23 cellular contexts compared by ENCODE assay signal in the genomic region with DNA sequence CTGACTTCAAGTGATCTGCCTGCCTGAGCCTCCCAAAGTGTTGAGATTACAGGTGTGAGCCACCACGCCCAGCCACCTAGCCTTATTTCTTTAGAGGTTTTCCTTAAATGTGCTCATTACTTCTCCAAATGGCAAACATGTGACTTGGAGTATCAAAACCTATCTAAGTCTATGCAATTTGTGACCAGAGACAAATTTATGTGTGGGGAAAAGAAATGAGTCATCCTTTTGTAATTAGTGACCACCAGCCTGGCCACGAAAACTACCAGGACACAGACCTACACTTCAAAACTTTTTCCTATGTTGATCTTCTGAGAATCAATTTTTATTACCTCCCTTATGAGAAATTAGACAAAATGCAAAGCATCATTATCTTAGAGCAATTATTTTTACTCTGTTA.
"Had no signal": no experiment of that assay in that cellular context is flagged by ENCODE, and none has a peak within 500 bp of the region (broad histone marks: within the 10 kb centered on the region; RNA-seq: fewer than 3 reads in every experiment).

No MANE protein-coding gene starts in this region.

- H3K9me3 ChIP-seq: esophagus muscularis mucosa, lower lobe of right lung, pancreas, right lobe of liver, thyroid gland had no signal

- FAIRE-seq: endothelial cell of umbilical vein had no signal

- ATAC-seq: left ventricle myocardium superior; lower lobe of right lung; natural killer cell; pancreas; right lobe of liver; stimulated activated naive CD8-positive, alpha-beta T cell treated with anti-CD3 and anti-CD28 coated beads, Interleukin-15, amount 100 ng/mL, for 72 hours had no signal

- H3K36me3 ChIP-seq: esophagus muscularis mucosa, lower lobe of right lung, pancreas, right lobe of liver, thyroid gland had no signal

- H3K27me3 ChIP-seq: esophagus muscularis mucosa, pancreas, right lobe of liver, thyroid gland had no signal

- H3K4me3 ChIP-seq: coronary artery, esophagus muscularis mucosa, lower lobe of right lung, pancreas, right lobe of liver, smooth muscle cell, thyroid gland had no signal

- H3K4me1 ChIP-seq: esophagus muscularis mucosa, lower lobe of right lung, pancreas, right lobe of liver, thyroid gland had no signal

- H3K27ac ChIP-seq: coronary artery, esophagus muscularis mucosa, lower lobe of right lung, pancreas, right lobe of liver, thyroid gland had no signal

- H3K4me2 ChIP-seq: smooth muscle cell had no signal

- DNase-seq: dermis blood vessel endothelial cell; effector memory CD4-positive, alpha-beta T cell; hypothalamus; immature natural killer cell; islet precursor cell; kidney glomerular epithelial cell; left ventricle myocardium superior; lower lobe of right lung; natural killer cell; occipital lobe; pancreas; right lobe of liver; stimulated activated CD4-positive, alpha-beta T cell treated with anti-CD3 and anti-CD28 coated beads, Interleukin-12 subunit alpha, Interleukin-12 subunit beta, amount 100 ng/mL, for 4 hours; stimulated activated CD4-positive, alpha-beta T cell treated with anti-CD3 and anti-CD28 coated beads, Interleukin-1b, Interleukin-23, amount 100 ng/mL, for 48 hours; stimulated activated CD4-positive, alpha-beta T cell treated with anti-CD3 and anti-CD28 coated beads, Interleukin-4, amount 100 ng/mL, for 1 hour; stimulated activated CD8-positive, alpha-beta memory T cell treated with anti-CD3 and anti-CD28 coated beads, Interleukin-4, amount 100 ng/mL, for 48 hours; stimulated activated naive CD4-positive, alpha-beta T cell; stimulated activated naive CD8-positive, alpha-beta T cell treated with anti-CD3 and anti-CD28 coated beads, Interleukin-15, amount 100 ng/mL, for 72 hours; thyroid gland had no signal
